8 cellular contexts compared by ENCODE assay signal in the genomic region with DNA sequence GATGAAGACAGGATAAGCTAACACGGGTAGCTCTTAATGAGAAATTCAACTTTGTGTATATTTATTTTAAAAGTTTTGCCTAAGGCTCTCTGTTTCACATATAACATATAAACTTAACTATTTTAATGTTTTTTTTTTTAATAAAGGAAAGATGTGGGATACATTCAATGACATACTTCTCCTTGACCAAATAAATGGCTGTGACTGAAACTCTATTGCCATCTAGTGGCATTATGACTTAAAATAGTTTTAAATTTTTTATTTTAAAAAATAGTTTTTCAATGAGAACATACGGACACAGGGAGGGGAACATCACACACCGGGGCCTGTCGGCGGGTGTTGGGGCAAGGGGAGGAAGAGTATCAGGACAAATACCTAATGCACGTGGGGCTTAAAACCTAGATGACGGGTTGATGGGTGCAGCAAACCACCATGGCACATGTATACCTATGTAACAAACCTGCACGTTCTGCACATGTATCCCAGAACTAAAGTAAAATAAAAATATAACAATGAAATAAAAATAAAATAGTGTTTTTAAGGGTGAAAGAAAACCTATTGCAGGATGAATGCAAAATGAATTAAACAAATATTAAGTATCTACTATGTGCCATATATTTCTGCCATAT.
DNase-seq lines count a peak whose midpoint lies in the region; ATAC-seq, FAIRE-seq and TF ChIP-seq lines count a peak whose summit lies in the region.

No MANE protein-coding gene starts in this region.

- no peaks in the 10 kb centered on the region for H3K27me3 Mint-ChIP-seq in CD4-positive, CD25-positive, alpha-beta regulatory T cell

- peak in 4 of 5 experiments; percentile 18 to 50 (median 40) for TF ChIP-seq CTCF in tibial nerve (IDR thresholded peaks at IDR 0.05)

- TF ChIP-seq EP300 in Ishikawa (IDR thresholded peaks at IDR 0.05; ENCODE audit: borderline replicate concordance) (no peak), tibial nerve (IDR thresholded peaks at IDR 0.05) (no peak)

- H3K4me1 ChIP-seq in CD4-positive, CD25-positive, alpha-beta regulatory T cell (ENCODE audit: control insufficient read depth, insufficient read depth, low read length, poor library complexity, severe bottlenecking): no peaks in the 10 kb centered on the region
- peaks cover 0 to 9% (median 0%) of the 10 kb centered on the region in 4 donors for H3K4me1 ChIP-seq in tibial nerve

- no peak overlapping the region for H3K4me3 Mint-ChIP-seq in CD4-positive, CD25-positive, alpha-beta regulatory T cell

- H3K4me3 ChIP-seq in CD4-positive, CD25-positive, alpha-beta regulatory T cell (ENCODE audit: low read depth, low read length): no peak overlapping the region
- H3K4me3 ChIP-seq in tibial nerve: no peak overlapping the region

- no peak overlapping the region for H3K27ac ChIP-seq in CD4-positive, CD25-positive, alpha-beta regulatory T cell (ENCODE audit: insufficient read depth, low read length, poor library complexity, severe bottlenecking)
- H3K27ac ChIP-seq in tibial nerve: no peak overlapping the region

- peak; percentile 98 for FAIRE-seq in frontal cortex (lab: Jason Lieb, UNC)

- no peak for ATAC-seq in CD4-positive, CD25-positive, alpha-beta regulatory T cell (ENCODE audit: low read depth in 2 of 2)
- no peak for ATAC-seq in HG03175 (IDR thresholded peaks at IDR 0.05; ENCODE audit: unreplicated experiment)

- H3K9me3 Mint-ChIP-seq in CD4-positive, CD25-positive, alpha-beta regulatory T cell: peaks cover 0 to 3% (median 0%) of the 10 kb centered on the region in 7 donors

- 23 to 30% methylated on average over 8 of the region's 8 CpGs for WGBS in tibial nerve, 2 donors

- H3K9me3 ChIP-seq in CD4-positive, CD25-positive, alpha-beta regulatory T cell (ENCODE audit: control insufficient read depth in 2 of 2, low read length in 2 of 2): no peaks in the 10 kb centered on the region
- H3K9me3 ChIP-seq in tibial nerve: no peaks in the 10 kb centered on the region

- peak in 2 of 3 donors; percentile 5 to 46 for DNase-seq in CD4-positive, CD25-positive, alpha-beta regulatory T cell
- DNase-seq in SHP77 treated with DMSO at 0.1 percent for 48 hours (lab: John Stamatoyannopoulos, UW) (peak; percentile 64), frontal cortex (ENCODE audit: low spot score in 2 of 2) (peak in 1 of 2 donors; percentile 2), tibial nerve (ENCODE audit: low spot score in 2 of 2) (no peak)
- no peak for DNase-seq in activated CD4-positive, alpha-beta T cell treated with anti-CD3 and anti-CD28 coated beads, Interleukin-2, amount 50 U/mL, for 4 hours
- DNase-seq in activated effector memory CD4-positive, alpha-beta T cell treated with Interleukin-2 at 50 U/mL for 16 hours: no peak

- no peak for TF ChIP-seq POLR2A in tibial nerve (IDR thresholded peaks at IDR 0.05)

- peak; percentile 60 for TF ChIP-seq RAD21 in Ishikawa (IDR thresholded peaks at IDR 0.05; ENCODE audit: low read depth)

- no peak overlapping the region for H3K27ac Mint-ChIP-seq in CD4-positive, CD25-positive, alpha-beta regulatory T cell

- peaks cover 18% of the 10 kb centered on the region for H3K36me3 Mint-ChIP-seq in CD4-positive, CD25-positive, alpha-beta regulatory T cell

- peaks cover 0 to 4% (median under 1%) of the 10 kb centered on the region in 4 donors for H3K4me1 Mint-ChIP-seq in CD4-positive, CD25-positive, alpha-beta regulatory T cell

- H3K27me3 ChIP-seq in CD4-positive, CD25-positive, alpha-beta regulatory T cell (ENCODE audit: control insufficient read depth, insufficient read depth, low read length): no peaks in the 10 kb centered on the region
- H3K27me3 ChIP-seq in tibial nerve: no peaks in the 10 kb centered on the region

- H3K36me3 ChIP-seq in CD4-positive, CD25-positive, alpha-beta regulatory T cell (ENCODE audit: control insufficient read depth, insufficient read depth, low read length): peaks cover 11% of the 10 kb centered on the region
- H3K36me3 ChIP-seq in tibial nerve: peaks cover 0 to 67% (median 3%) of the 10 kb centered on the region in 3 donors

TF ChIP-seq in Ishikawa, 13 proteins besides CTCF, POLR2A, EP300 and RAD21:
- TF ChIP-seq CEBPB (IDR thresholded peaks at IDR 0.05) (no peak), TEAD4 (IDR thresholded peaks at IDR 0.05) (no peak), YY1 (IDR thresholded peaks at IDR 0.05; ENCODE audit: low read depth) (no peak), CREB1 (IDR thresholded peaks at IDR 0.05; ENCODE audit: low read depth) (no peak), NFIC (IDR thresholded peaks at IDR 0.05) (no peak), USF1 (IDR thresholded peaks at IDR 0.05) (no peak), EGR1 (IDR thresholded peaks at IDR 0.05) (no peak), ZBTB7A (IDR thresholded peaks at IDR 0.05; ENCODE audit: low read depth) (no peak), TCF12 (IDR thresholded peaks at IDR 0.05; ENCODE audit: low read depth) (no peak), FOXM1 (IDR thresholded peaks at IDR 0.05; ENCODE audit: borderline replicate concordance, low read depth) (no peak), TAF1 (IDR thresholded peaks at IDR 0.05; ENCODE audit: low read depth) (no peak)
- TF ChIP-seq, protein P1, sequence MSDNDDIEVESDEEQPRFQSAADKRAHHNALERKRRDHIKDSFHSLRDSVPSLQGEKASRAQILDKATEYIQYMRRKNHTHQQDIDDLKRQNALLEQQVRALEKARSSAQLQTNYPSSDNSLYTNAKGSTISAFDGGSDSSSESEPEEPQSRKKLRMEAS (IDR thresholded peaks at IDR 0.05): no peak
- TF ChIP-seq, protein P2, sequence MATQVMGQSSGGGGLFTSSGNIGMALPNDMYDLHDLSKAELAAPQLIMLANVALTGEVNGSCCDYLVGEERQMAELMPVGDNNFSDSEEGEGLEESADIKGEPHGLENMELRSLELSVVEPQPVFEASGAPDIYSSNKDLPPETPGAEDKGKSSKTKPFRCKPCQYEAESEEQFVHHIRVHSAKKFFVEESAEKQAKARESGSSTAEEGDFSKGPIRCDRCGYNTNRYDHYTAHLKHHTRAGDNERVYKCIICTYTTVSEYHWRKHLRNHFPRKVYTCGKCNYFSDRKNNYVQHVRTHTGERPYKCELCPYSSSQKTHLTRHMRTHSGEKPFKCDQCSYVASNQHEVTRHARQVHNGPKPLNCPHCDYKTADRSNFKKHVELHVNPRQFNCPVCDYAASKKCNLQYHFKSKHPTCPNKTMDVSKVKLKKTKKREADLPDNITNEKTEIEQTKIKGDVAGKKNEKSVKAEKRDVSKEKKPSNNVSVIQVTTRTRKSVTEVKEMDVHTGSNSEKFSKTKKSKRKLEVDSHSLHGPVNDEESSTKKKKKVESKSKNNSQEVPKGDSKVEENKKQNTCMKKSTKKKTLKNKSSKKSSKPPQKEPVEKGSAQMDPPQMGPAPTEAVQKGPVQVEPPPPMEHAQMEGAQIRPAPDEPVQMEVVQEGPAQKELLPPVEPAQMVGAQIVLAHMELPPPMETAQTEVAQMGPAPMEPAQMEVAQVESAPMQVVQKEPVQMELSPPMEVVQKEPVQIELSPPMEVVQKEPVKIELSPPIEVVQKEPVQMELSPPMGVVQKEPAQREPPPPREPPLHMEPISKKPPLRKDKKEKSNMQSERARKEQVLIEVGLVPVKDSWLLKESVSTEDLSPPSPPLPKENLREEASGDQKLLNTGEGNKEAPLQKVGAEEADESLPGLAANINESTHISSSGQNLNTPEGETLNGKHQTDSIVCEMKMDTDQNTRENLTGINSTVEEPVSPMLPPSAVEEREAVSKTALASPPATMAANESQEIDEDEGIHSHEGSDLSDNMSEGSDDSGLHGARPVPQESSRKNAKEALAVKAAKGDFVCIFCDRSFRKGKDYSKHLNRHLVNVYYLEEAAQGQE (IDR thresholded peaks at IDR 0.05; ENCODE audit: low read depth): no peak

Comparison
In these comparisons a context has a peak if more than half of its experiments do, and no peak if none do; other contexts are left out.
1. DNase-seq: peak in CD4-positive, CD25-positive, alpha-beta regulatory T cell (2 of 3) and SHP77 treated with DMSO at 0.1 percent for 48 hours (single experiment); none in tibial nerve (0 of 2), activated CD4-positive, alpha-beta T cell treated with anti-CD3 and anti-CD28 coated beads, Interleukin-2, amount 50 U/mL, for 4 hours (0 of 2) and activated effector memory CD4-positive, alpha-beta T cell treated with Interleukin-2 at 50 U/mL for 16 hours (single experiment).